ENCODE assay signal across 8 cellular contexts in the genomic region with DNA sequence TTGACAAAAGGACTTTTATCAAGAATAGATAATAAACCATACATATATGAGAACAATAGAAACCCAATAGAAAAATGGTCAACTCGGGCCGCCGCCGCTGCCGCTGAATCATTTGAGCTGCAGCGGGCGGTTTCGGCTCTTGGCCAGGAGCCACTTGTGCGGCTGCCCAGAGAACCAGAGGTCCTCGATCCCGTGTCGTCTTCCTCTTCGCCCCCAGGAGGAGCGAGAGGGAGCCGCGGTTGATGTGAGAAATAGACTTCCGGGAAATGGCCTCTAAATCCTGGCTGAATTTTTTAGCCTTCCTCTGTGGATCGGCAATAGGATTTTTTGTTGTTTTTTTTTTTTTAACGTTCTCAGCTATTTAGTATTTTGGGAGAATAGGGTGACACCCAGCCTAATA. TPM values are rescaled to one million over a fixed set of nuclear protein-coding genes. Genes with fewer than 3 reads are reported as not detected.
DNase-seq lines count a peak whose midpoint lies in the region; ATAC-seq and TF ChIP-seq lines count a peak whose summit lies in the region.

No MANE protein-coding gene starts in this region.

- H2BK5ac ChIP-seq in H9 (ENCODE audit: insufficient read length, low read length), result no peak overlapping the region

- no peak overlapping the region for H4K5ac ChIP-seq in H9 (ENCODE audit: insufficient read length, low read depth, low read length)

- no peak overlapping the region for H3K14ac ChIP-seq in H9 (ENCODE audit: insufficient read depth, low read length)

- H3K27me3 ChIP-seq in H9 (ENCODE audit: insufficient read depth, low read length), result no peaks in the 10 kb centered on the region

- H3K23ac ChIP-seq in H9 (ENCODE audit: insufficient read length, low read depth, low read length), result no peak overlapping the region

- H3K36me3 Mint-ChIP-seq in H9 (ENCODE audit: insufficient read depth in 1 of 3, low read depth in 3 of 3) (no peaks in the 10 kb centered on the region), nephron (ENCODE audit: low read depth) (no peaks in the 10 kb centered on the region)
- H3K36me3 Mint-ChIP-seq in activated T-helper 17 cell treated with anti-CD3 and anti-CD28 coated beads, Interleukin-2, amount 50 U/mL, for 72 hours (ENCODE audit: low read depth), result no peaks in the 10 kb centered on the region

- peak; percentile 43 for ATAC-seq in activated T-helper 17 cell treated with anti-CD3 and anti-CD28 coated beads, Interleukin-2, amount 50 U/mL, for 72 hours (replicated peaks)
- ATAC-seq in HG03342 (IDR thresholded peaks at IDR 0.05; ENCODE audit: unreplicated experiment), result no peak

- H3K23me2 ChIP-seq in H9 (ENCODE audit: insufficient read length, low read depth, low read length, poor library complexity, severe bottlenecking), result no peaks in the 10 kb centered on the region

- TF ChIP-seq CTCF in H9 (conservative IDR thresholded peaks at IDR 0.05) (peak; percentile 54), nephron (IDR thresholded peaks at IDR 0.05; ENCODE audit: unreplicated experiment in 3 of 3) (peak in 1 of 3 experiments; percentile 9)

- peak; percentile 83 for DNase-seq in COR-L47 (lab: John Stamatoyannopoulos, UW)
- peak; percentile 85 for DNase-seq in H9
- peak; percentile 86 for DNase-seq in NCI-H2227 (lab: John Stamatoyannopoulos, UW; ENCODE audit: unreplicated experiment)
- peak; percentile 69 for DNase-seq in foreskin melanocyte
- DNase-seq in ureter (ENCODE audit: low spot score), result peak; percentile 66

- no peaks in the 10 kb centered on the region for H3K79me1 ChIP-seq in H9 (ENCODE audit: insufficient read depth, low read depth, low read length, poor library complexity, severe bottlenecking)

- no peaks in the 10 kb centered on the region for H3K9me3 ChIP-seq in H9 (ENCODE audit: control insufficient read depth, low read depth, low read length)

- peaks cover 12 to 14% of the 10 kb centered on the region in 2 experiments for H3K4me1 Mint-ChIP-seq in H9
- peaks cover 6% of the 10 kb centered on the region for H3K4me1 Mint-ChIP-seq in activated T-helper 17 cell treated with anti-CD3 and anti-CD28 coated beads, Interleukin-2, amount 50 U/mL, for 72 hours
- H3K4me1 Mint-ChIP-seq in nephron, result peaks cover 8% of the 10 kb centered on the region

- no peak overlapping the region for H2AK5ac ChIP-seq in H9 (ENCODE audit: insufficient read length, low read length)

- no peak overlapping the region for H3K18ac ChIP-seq in H9 (ENCODE audit: insufficient read length, low read depth, low read length)

- H3K9me3 Mint-ChIP-seq in H9, result no peaks in the 10 kb centered on the region
- H3K9me3 Mint-ChIP-seq in activated T-helper 17 cell treated with anti-CD3 and anti-CD28 coated beads, Interleukin-2, amount 50 U/mL, for 72 hours, result no peaks in the 10 kb centered on the region
- H3K9me3 Mint-ChIP-seq in nephron, result no peaks in the 10 kb centered on the region

- no peak overlapping the region for H3T11ph ChIP-seq in H9 (ENCODE audit: low read length)

- H2BK20ac ChIP-seq in H9 (ENCODE audit: low read depth, low read length, poor library complexity, severe bottlenecking), result no peak overlapping the region

- H2BK15ac ChIP-seq in H9 (ENCODE audit: low read depth, low read length), result no peak overlapping the region

- no peak overlapping the region for H3K4ac ChIP-seq in H9 (ENCODE audit: low read depth, low read length)

- no peak overlapping the region for H2AFZ ChIP-seq in H9 (ENCODE audit: low read length)

- H3K4me1 ChIP-seq in H9 (ENCODE audit: insufficient read depth, low read length), result no peaks in the 10 kb centered on the region; the same call in 1 of the 2 replicates

- peak overlapping the region; percentile 38 for H3K4me2 ChIP-seq in H9 (ENCODE audit: insufficient read depth, insufficient read length, low read length)

- no peak overlapping the region for H3K9ac ChIP-seq in H9 (ENCODE audit: extremely low read depth, insufficient read length, low read length)

- no peaks in the 10 kb centered on the region for H4K20me1 ChIP-seq in H9 (ENCODE audit: control insufficient read depth, insufficient read depth, insufficient read length)

- H2BK120ac ChIP-seq in H9 (ENCODE audit: low read depth, low read length, poor library complexity, severe bottlenecking), result no peak overlapping the region

- H3K27me3 Mint-ChIP-seq in H9 (ENCODE audit: low read depth) (peaks cover 22% of the 10 kb centered on the region), nephron (ENCODE audit: low read depth) (peaks cover 13% of the 10 kb centered on the region)
- no peaks in the 10 kb centered on the region for H3K27me3 Mint-ChIP-seq in activated T-helper 17 cell treated with anti-CD3 and anti-CD28 coated beads, Interleukin-2, amount 50 U/mL, for 72 hours

- WGBS in H9 (ENCODE audit: extremely low coverage, insufficient read length, low lambda C conversion rate), result no CpG with 5 or more reads among the region's 19 CpGs

- no peak overlapping the region for H4K8ac ChIP-seq in H9 (replicated peaks; ENCODE audit: insufficient read length, low read depth, low read length)

- no peak overlapping the region for H4K91ac ChIP-seq in H9 (ENCODE audit: insufficient read length, low read depth, low read length)

- H3K27ac Mint-ChIP-seq in H9, result no peak overlapping the region
- H3K27ac Mint-ChIP-seq in activated T-helper 17 cell treated with anti-CD3 and anti-CD28 coated beads, Interleukin-2, amount 50 U/mL, for 72 hours, result no peak overlapping the region
- H3K27ac Mint-ChIP-seq in nephron, result no peak overlapping the region

- H3K79me2 ChIP-seq in H9 (ENCODE audit: insufficient read depth, low read length), result no peaks in the 10 kb centered on the region

- H3K4me3 Mint-ChIP-seq in H9 (peak overlapping the region in 1 of 2 experiments; percentile 53; a peak in 2 of 5 replicates), nephron (peak overlapping the region; percentile 51 to 68 (median 54))
- H3K4me3 Mint-ChIP-seq in activated T-helper 17 cell treated with anti-CD3 and anti-CD28 coated beads, Interleukin-2, amount 50 U/mL, for 72 hours, result peak overlapping the region; percentile 41

- no peak overlapping the region for H2BK12ac ChIP-seq in H9 (ENCODE audit: insufficient read length, low read depth, low read length)

- no peak overlapping the region for H3K56ac ChIP-seq in H9 (ENCODE audit: insufficient read length, low read depth, low read length)

- no peak overlapping the region for H3K27ac ChIP-seq in H9 (ENCODE audit: insufficient read length, low read depth, low read length)

RNA-seq across cellular contexts. Expression of a gene that starts 44.8 kb away (rescaled TPM):
- total RNA-seq in H9 (2021) (183 TPM in 2 replicates), ureter (94.0 TPM)
- total RNA-seq in activated T-helper 17 cell treated with anti-CD3 and anti-CD28 coated beads, Interleukin-2, amount 50 U/mL, for 72 hours, result 10 to 100 TPM; 66.3 to 91.8 TPM
